24 cellular contexts compared by ENCODE assay signal in the genomic region with DNA sequence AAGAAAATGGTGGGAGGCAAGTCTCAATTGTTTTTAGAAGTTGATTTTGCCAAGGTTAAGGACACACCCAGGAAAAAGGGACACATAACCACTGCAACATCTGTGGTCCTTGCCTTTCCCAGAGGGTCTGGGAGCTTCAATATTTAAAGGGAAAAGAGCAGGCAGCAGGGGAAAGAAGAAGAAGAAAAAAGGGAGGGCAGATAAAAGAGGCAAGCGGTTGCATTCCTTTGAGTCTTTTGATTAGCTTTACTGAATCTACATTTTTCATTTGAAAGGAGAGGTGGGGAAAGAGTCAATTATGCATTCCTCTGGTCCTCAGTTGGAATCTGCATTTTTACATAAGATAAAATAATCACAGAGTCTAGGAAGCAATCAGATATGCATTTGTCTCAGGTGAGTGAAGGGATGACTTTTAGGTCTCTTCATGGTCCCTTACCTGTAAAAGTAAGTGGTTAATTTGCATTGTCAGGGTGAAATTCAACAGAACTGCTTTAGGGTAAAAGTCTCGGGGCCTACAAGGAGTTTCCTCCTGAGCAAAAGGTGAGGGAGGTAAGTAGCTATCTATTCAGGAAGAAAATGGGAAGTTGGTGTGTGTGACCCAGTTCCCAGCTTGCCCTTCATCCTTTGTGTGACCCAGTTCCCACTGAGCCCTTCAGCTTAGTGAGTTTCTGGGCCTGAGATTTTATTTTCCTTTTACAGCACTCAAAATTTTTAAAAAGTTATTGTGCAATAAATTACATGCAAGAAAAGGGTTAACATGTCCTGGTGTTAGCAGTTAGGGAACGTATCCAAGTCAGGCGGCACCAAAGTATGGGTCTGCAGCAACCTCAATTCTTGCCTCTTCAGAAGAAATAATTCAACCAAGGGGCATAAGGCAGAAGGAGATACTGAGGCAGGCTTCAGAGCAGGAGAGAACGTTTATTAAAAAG. TPM values are rescaled to one million over a fixed set of nuclear protein-coding genes. Genes with fewer than 3 reads are reported as not detected.
"Had no signal": no experiment of that assay in that cellular context is flagged by ENCODE, and none has a peak within 500 bp of the region (broad histone marks: within the 10 kb centered on the region; RNA-seq: fewer than 3 reads in every experiment).

No MANE protein-coding gene starts in this region.

- DNase-seq: dermis blood vessel endothelial cell; esophagus squamous epithelium; foreskin fibroblast; glutamatergic neuron; left colon; left ventricle myocardium superior; mesenchymal stem cell; naive thymus-derived CD4-positive, alpha-beta T cell; psoas muscle; retina; spleen; stimulated activated CD4-positive, alpha-beta T cell treated with anti-CD3 and anti-CD28 coated beads, Interleukin-15, amount 100 ng/mL, for 24 hours; stimulated activated CD4-positive, alpha-beta T cell treated with anti-CD3 and anti-CD28 coated beads, Interleukin-1b, Interleukin-23, amount 100 ng/mL, for 48 hours; stimulated activated CD4-positive, alpha-beta T cell treated with anti-CD3 and anti-CD28 coated beads, Interleukin-4, amount 100 ng/mL, for 24 hours; stimulated activated naive CD8-positive, alpha-beta T cell treated with anti-CD3 and anti-CD28 coated beads, Interleukin-15, amount 100 ng/mL, for 72 hours; testis; upper lobe of right lung had no signal

- H3K36me3 ChIP-seq: esophagus squamous epithelium, gastroesophageal sphincter, neutrophil, spleen, tibial nerve, upper lobe of right lung, vagina had no signal

- ATAC-seq: gastroesophageal sphincter; left colon; left ventricle myocardium superior; naive thymus-derived CD4-positive, alpha-beta T cell; psoas muscle; sciatic nerve; stimulated activated memory B cell treated with anti-CD40 and anti-IgM and Interleukin-4, amounts not matched to agents 10 μg/mL and 1 μg/mL and 100 μg/mL, for 72 hours; stimulated activated naive CD8-positive, alpha-beta T cell treated with anti-CD3 and anti-CD28 coated beads, Interleukin-15, amount 100 ng/mL, for 72 hours; upper lobe of right lung had no signal

- H3K27ac ChIP-seq: esophagus squamous epithelium, gastroesophageal sphincter, neutrophil, psoas muscle, spleen, testis, tibial nerve, upper lobe of right lung, vagina had no signal

- H3K4me3 Mint-ChIP-seq: naive thymus-derived CD4-positive, alpha-beta T cell; stimulated activated memory B cell treated with anti-CD40 and anti-IgM and Interleukin-4, amounts not matched to agents 10 μg/mL and 1 μg/mL and 100 μg/mL, for 72 hours; stimulated activated naive CD8-positive, alpha-beta T cell treated with anti-CD3 and anti-CD28 coated beads, Interleukin-15, amount 100 ng/mL, for 72 hours had no signal

- H3K4me1 ChIP-seq: esophagus squamous epithelium, gastroesophageal sphincter, spleen, testis, tibial nerve, upper lobe of right lung, vagina had no signal

- H3K4me1 Mint-ChIP-seq: stimulated activated memory B cell treated with anti-CD40 and anti-IgM and Interleukin-4, amounts not matched to agents 10 μg/mL and 1 μg/mL and 100 μg/mL, for 72 hours; stimulated activated naive CD8-positive, alpha-beta T cell treated with anti-CD3 and anti-CD28 coated beads, Interleukin-15, amount 100 ng/mL, for 72 hours had no signal

- H3K9me3 ChIP-seq: esophagus squamous epithelium, neutrophil, psoas muscle, testis, upper lobe of right lung, vagina had no signal

- H3K27me3 ChIP-seq: esophagus squamous epithelium, gastroesophageal sphincter, testis, tibial nerve, upper lobe of right lung, vagina had no signal

- H3K9me3 Mint-ChIP-seq: stimulated activated naive CD8-positive, alpha-beta T cell treated with anti-CD3 and anti-CD28 coated beads, Interleukin-15, amount 100 ng/mL, for 72 hours had no signal

- H3K4me3 ChIP-seq: esophagus squamous epithelium, gastroesophageal sphincter, lung, psoas muscle, spleen, testis, tibial nerve, upper lobe of right lung, vagina had no signal

- H3K27ac Mint-ChIP-seq: naive thymus-derived CD4-positive, alpha-beta T cell; stimulated activated memory B cell treated with anti-CD40 and anti-IgM and Interleukin-4, amounts not matched to agents 10 μg/mL and 1 μg/mL and 100 μg/mL, for 72 hours; stimulated activated naive CD8-positive, alpha-beta T cell treated with anti-CD3 and anti-CD28 coated beads, Interleukin-15, amount 100 ng/mL, for 72 hours had no signal

RNA-seq across cellular contexts. Expression of a gene that starts 8.6 kb away (rescaled TPM):
- total RNA-seq: vagina had no signal
